In genomic region chr12:6890789-6891624, GRCh38 we compare ENCODE assay signal across 8 cellular contexts. TPM values are rescaled to one million over a fixed set of nuclear protein-coding genes. Genes with fewer than 3 reads are reported as not detected.
DNase-seq lines count a peak whose midpoint lies in the region; ATAC-seq and TF ChIP-seq lines count a peak whose summit lies in the region.

No MANE protein-coding gene starts in this region.

- H3K9ac ChIP-seq in BLaER1: peak overlapping the region; percentile 90

- peaks cover 5% of the 10 kb centered on the region; the same call in 1 of the 2 replicates for H3K36me3 ChIP-seq in BLaER1

- no peaks in the 10 kb centered on the region for H3K36me3 Mint-ChIP-seq in chondrocyte (ENCODE audit: low read depth)

- peaks cover 18% of the 10 kb centered on the region for H3K4me1 Mint-ChIP-seq in chondrocyte (ENCODE audit: low read depth)

- no peaks in the 10 kb centered on the region for H4K20me1 ChIP-seq in BLaER1

- H3K9me3 ChIP-seq in BLaER1: no peaks in the 10 kb centered on the region

- no peaks in the 10 kb centered on the region for H3K9me3 Mint-ChIP-seq in chondrocyte (ENCODE audit: low read depth)

- H3K4me3 ChIP-seq in BLaER1: peak overlapping the region; percentile 68

- peak overlapping the region; percentile 95 for H3K4me2 ChIP-seq in BLaER1

- H3K4me1 ChIP-seq in BLaER1: peaks cover 20% of the 10 kb centered on the region

- peak overlapping the region; percentile 72 for H3K4me3 Mint-ChIP-seq in chondrocyte (ENCODE audit: unreplicated experiment)

- peak; percentile 92 for TF ChIP-seq CTCF in chondrocyte (IDR thresholded peaks at IDR 0.05)

- H3K27ac ChIP-seq in BLaER1 (peak overlapping the region; percentile 94), layer of hippocampus (ENCODE audit: low read depth, low read length) (peak overlapping the region; percentile 94)

- peak; percentile 95 for ATAC-seq in HG03439 (IDR thresholded peaks at IDR 0.05; ENCODE audit: unreplicated experiment)

- DNase-seq in GM19238 (ENCODE audit: insufficient read length, low spot score): peak; percentile 95
- DNase-seq in NCI-H510A (lab: John Stamatoyannopoulos, UW): peak; percentile 84
- DNase-seq in activated CD4-positive, alpha-beta T cell treated with anti-CD3 and anti-CD28 coated beads for 24 hours (ENCODE audit: low read depth in 2 of 2): peak; percentile 98
- peak; percentile 99 for DNase-seq in chondrocyte (ENCODE audit: low spot score)
- DNase-seq in stimulated activated CD4-positive, alpha-beta T cell treated with anti-CD3 and anti-CD28 coated beads, Interleukin-1b, Interleukin-23, amount 100 ng/mL, for 24 hours (ENCODE audit: low read depth in 4 of 4, low spot score in 1 of 4): peak; percentile 98 to 99 (median 98)

- H3K27me3 ChIP-seq in BLaER1 (no peaks in the 10 kb centered on the region), layer of hippocampus (ENCODE audit: control insufficient read depth, insufficient read depth, low read length) (no peaks in the 10 kb centered on the region)

- peak overlapping the region; percentile 92 for H3K27ac Mint-ChIP-seq in chondrocyte (ENCODE audit: unreplicated experiment)

- H3K27me3 Mint-ChIP-seq in chondrocyte (ENCODE audit: low read depth): no peaks in the 10 kb centered on the region

RNA-seq across cellular contexts. Expression of gene LRRC23, which starts 13.6 kb away (rescaled TPM):
- total RNA-seq in chondrocyte: 6.3 to 9.3 TPM (median 7.6 TPM) in 3 replicates

RNA-seq across cellular contexts. Expression of gene SPSB2, which starts 17.9 kb away (rescaled TPM):
- 7.6 to 11.8 TPM (median 7.9 TPM) in 3 replicates for total RNA-seq in chondrocyte

RNA-seq across cellular contexts. Expression of gene ENO2, which starts 23.4 kb away (rescaled TPM):
- total RNA-seq in chondrocyte: 22.2 to 60.8 TPM (median 58.6 TPM) in 3 replicates

RNA-seq across cellular contexts. Expression of gene TPI1, which starts 23.7 kb away (rescaled TPM):
- 430 to 562 TPM (median 551 TPM) in 3 replicates for total RNA-seq in chondrocyte

RNA-seq across cellular contexts. Expression of gene ATN1, which starts 36.8 kb away (rescaled TPM):
- 103 to 110 TPM (median 106 TPM) in 3 replicates for total RNA-seq in chondrocyte

Comparison
In these comparisons a context has a peak if more than half of its experiments do, and no peak if none do; other contexts are left out.
1. Peak in every context shown above with its lines: DNase-seq, ATAC-seq, H3K4me3 ChIP-seq and H3K27ac ChIP-seq.